In the genomic region with DNA sequence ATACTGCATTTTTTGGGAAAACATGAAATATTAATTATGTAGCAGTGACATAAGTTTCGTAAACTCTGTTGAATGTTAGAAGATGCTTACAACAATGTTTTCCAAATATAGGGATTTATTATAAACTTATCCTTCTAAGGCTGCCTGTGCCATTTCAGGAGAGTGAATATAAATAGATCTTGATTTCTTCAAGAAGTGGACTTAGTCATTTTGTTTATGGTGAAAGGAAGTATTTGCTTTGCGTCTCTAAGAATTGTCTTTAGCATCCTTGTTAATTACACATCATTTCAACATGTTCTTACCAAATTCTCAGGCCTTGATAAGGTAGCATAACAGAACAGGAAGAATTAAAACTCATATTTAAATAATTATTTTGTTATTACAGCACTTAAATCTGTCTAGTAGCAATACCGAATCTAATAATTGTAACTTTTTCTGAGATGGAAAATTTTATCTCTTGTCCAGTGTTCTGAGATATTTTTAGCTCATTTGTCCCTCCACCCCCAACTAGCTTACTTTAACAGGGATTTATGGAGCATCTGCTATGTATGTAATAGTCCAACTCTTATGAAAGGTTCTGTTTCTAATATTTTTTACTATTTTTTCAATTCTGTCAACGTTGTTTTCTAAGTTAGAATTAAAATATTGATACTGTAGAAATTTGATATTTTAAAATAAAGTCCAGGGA, we compare ENCODE assay signal across 1 cellular context.
TF ChIP-seq lines count a peak whose summit lies in the region.

No MANE protein-coding gene starts in this region.

TF ChIP-seq in HepG2, 621 proteins besides CTCF, POLR2A, EP300 and RAD21:
- TF ChIP-seq MZF1 (CRISPR knock-in tag; IDR thresholded peaks at IDR 0.05; ENCODE audit: borderline replicate concordance), result no peak
